Comparison of ENCODE assay signal across 31 cellular contexts in genomic region chr4:158236304-158237030, GRCh38. TPM values are rescaled to one million over a fixed set of nuclear protein-coding genes. Genes with fewer than 3 reads are reported as not detected.
DNase-seq lines count a peak whose midpoint lies in the region; ATAC-seq and TF ChIP-seq lines count a peak whose summit lies in the region.
"Had no signal": no experiment of that assay in that cellular context is flagged by ENCODE, and none has a peak within 500 bp of the region (broad histone marks: within the 10 kb centered on the region; RNA-seq: fewer than 3 reads in every experiment).

No MANE protein-coding gene starts in this region.

- no peak overlapping the region for H3K4me3 Mint-ChIP-seq in GM23338
- H3K4me3 Mint-ChIP-seq: activated CD8-positive, alpha-beta memory T cell treated with anti-CD3 and anti-CD28 coated beads, Interleukin-2, amount 10 ng/mL, durations not matched to agents 7 days and 5 days; mesothelial cell of epicardium; natural killer cell treated with Interleukin-12 subunit alpha and Interleukin-12 subunit beta and Interleukin-15 and Interleukin-18, amount 100 ng/mL, for 72 hours had no signal

- no peaks in the 10 kb centered on the region; the same call in 1 of the 2 replicates for H3K9me2 ChIP-seq in GM23338 (ENCODE audit: insufficient read depth)

- no peak overlapping the region for H3K27ac ChIP-seq in GM23338 (ENCODE audit: low read depth)
- peak overlapping the region; percentile 97 for H3K27ac ChIP-seq in cingulate gyrus (ENCODE audit: low read depth, low read length)
- H3K27ac ChIP-seq: BLaER1 treated with 17β-estradiol and CSF1 and Interleukin-3, amounts not matched to agents 10 nM and 100 nM; gastroesophageal sphincter; PC-9; skin epidermis; suprapubic skin; WERI-Rb-1 had no signal

- DNase-seq in GM23338 (ENCODE audit: low spot score), result no peak
- DNase-seq in left ventricle myocardium superior, result no peak
- DNase-seq in pons (ENCODE audit: low spot score), result peak; percentile 94
- no peak for DNase-seq in HuH-7 (ENCODE audit: low spot score)
- DNase-seq in KG1 (lab: John Stamatoyannopoulos, UW), result no peak
- DNase-seq in stimulated activated naive CD4-positive, alpha-beta T cell (lab: John Stamatoyannopoulos, UW), result no peak
- DNase-seq in DMS 273 treated with DMSO at 0.1 percent for 48 hours (lab: John Stamatoyannopoulos, UW), result no peak
- DNase-seq: ACHN; activated CD4-positive, alpha-beta T cell treated with anti-CD3 and anti-CD28 coated beads, Interleukin-2, amount 50 U/mL, for 1 hour; activated CD8-positive, alpha-beta memory T cell treated with anti-CD3 and anti-CD28 coated beads, Interleukin-2, amount 10 ng/mL, durations not matched to agents 7 days and 5 days; activated naive CD4-positive, alpha-beta T cell treated with anti-CD3 and anti-CD28 coated beads, Interleukin-2, amount 50 U/mL, for 16 hours; Caco-2; DMS79 treated with DMSO at 0.1 percent for 48 hours; effector memory CD4-positive, alpha-beta T cell; Kasumi-1; NCI-H510A treated with DMSO at 0.1 percent for 48 hours; NK-92 treated with Interleukin-12 subunit alpha and Interleukin-12 subunit beta, amount 100 ng/mL, for 24 hours; PC-9; SHP77 treated with DMSO at 0.1 percent for 48 hours; stimulated activated CD4-positive, alpha-beta T cell treated with anti-CD3 and anti-CD28 coated beads, Interleukin-1b, Interleukin-23, amount 100 ng/mL, for 48 hours; T-helper 9 cell; WERI-Rb-1 had no signal

- no peaks in the 10 kb centered on the region for H3F3A ChIP-seq in GM23338 (replicated peaks; ENCODE audit: low read depth)

- no peak overlapping the region for H3K27ac Mint-ChIP-seq in GM23338
- H3K27ac Mint-ChIP-seq: activated CD8-positive, alpha-beta memory T cell treated with anti-CD3 and anti-CD28 coated beads, Interleukin-2, amount 10 ng/mL, durations not matched to agents 7 days and 5 days; mesothelial cell of epicardium; natural killer cell treated with Interleukin-12 subunit alpha and Interleukin-12 subunit beta and Interleukin-15 and Interleukin-18, amount 100 ng/mL, for 72 hours; progenitor cell of endocrine pancreas had no signal

- ATAC-seq in GM23338 (no peak), left ventricle myocardium superior (peak; percentile 72)
- ATAC-seq: activated CD8-positive, alpha-beta memory T cell treated with anti-CD3 and anti-CD28 coated beads, Interleukin-2, amount 10 ng/mL, durations not matched to agents 7 days and 5 days; gastroesophageal sphincter; natural killer cell treated with Interleukin-12 subunit alpha and Interleukin-12 subunit beta and Interleukin-15 and Interleukin-18, amount 100 ng/mL, for 72 hours had no signal

- no peaks in the 10 kb centered on the region for H4K20me1 ChIP-seq in GM23338 (replicated peaks; ENCODE audit: insufficient read depth)
- H4K20me1 ChIP-seq: BLaER1 treated with 17β-estradiol and CSF1 and Interleukin-3, amounts not matched to agents 10 nM and 100 nM had no signal

- peaks cover 2% of the 10 kb centered on the region; the same call in 1 of the 3 replicates for H3K9me3 Mint-ChIP-seq in GM23338
- H3K9me3 Mint-ChIP-seq: natural killer cell treated with Interleukin-12 subunit alpha and Interleukin-12 subunit beta and Interleukin-15 and Interleukin-18, amount 100 ng/mL, for 72 hours had no signal

- H3K4me3 ChIP-seq in GM23338, result no peak overlapping the region
- H3K4me3 ChIP-seq: BLaER1 treated with 17β-estradiol and CSF1 and Interleukin-3, amounts not matched to agents 10 nM and 100 nM; gastroesophageal sphincter; PC-9; skin epidermis; suprapubic skin had no signal

- no peaks in the 10 kb centered on the region for H3K79me2 ChIP-seq in GM23338 (replicated peaks; ENCODE audit: insufficient read depth)

- H3K4me1 Mint-ChIP-seq in GM23338, result no peaks in the 10 kb centered on the region
- H3K4me1 Mint-ChIP-seq: activated CD8-positive, alpha-beta memory T cell treated with anti-CD3 and anti-CD28 coated beads, Interleukin-2, amount 10 ng/mL, durations not matched to agents 7 days and 5 days; mesothelial cell of epicardium had no signal

- TF ChIP-seq CTCF in GM23338 (conservative IDR thresholded peaks at IDR 0.05; ENCODE audit: low read depth in 2 of 2), result no peak

- H2AFZ ChIP-seq in GM23338, result peak overlapping the region; percentile 34; the same call in 1 of the 2 replicates
- H2AFZ ChIP-seq: PC-9 had no signal

- intact Hi-C loops in left ventricle myocardium superior (cut with micrococcal nuclease), result no loop called here

- no peaks in the 10 kb centered on the region for H3K27me3 Mint-ChIP-seq in GM23338 (ENCODE audit: insufficient read depth, low read depth, poor library complexity)
- H3K27me3 Mint-ChIP-seq: natural killer cell treated with Interleukin-12 subunit alpha and Interleukin-12 subunit beta and Interleukin-15 and Interleukin-18, amount 100 ng/mL, for 72 hours; progenitor cell of endocrine pancreas had no signal

- 0 out of 2 replicates have a peak, but pooled peaks cover 3% of the 10 kb centered on the region for H3K36me3 ChIP-seq in GM23338 (ENCODE audit: insufficient read depth)
- H3K36me3 ChIP-seq: gastroesophageal sphincter, WERI-Rb-1 had no signal

- H3K4me1 ChIP-seq in GM23338 (ENCODE audit: insufficient read depth), result no peaks in the 10 kb centered on the region
- H3K4me1 ChIP-seq: Caco-2, gastroesophageal sphincter, suprapubic skin had no signal

- no peaks in the 10 kb centered on the region for H3K36me3 Mint-ChIP-seq in GM23338 (ENCODE audit: low read depth)
- H3K36me3 Mint-ChIP-seq: activated CD8-positive, alpha-beta memory T cell treated with anti-CD3 and anti-CD28 coated beads, Interleukin-2, amount 10 ng/mL, durations not matched to agents 7 days and 5 days; natural killer cell treated with Interleukin-12 subunit alpha and Interleukin-12 subunit beta and Interleukin-15 and Interleukin-18, amount 100 ng/mL, for 72 hours had no signal

- H3K4me2 ChIP-seq in GM23338, result no peak overlapping the region
- H3K4me2 ChIP-seq: BLaER1 treated with 17β-estradiol and CSF1 and Interleukin-3, amounts not matched to agents 10 nM and 100 nM; PC-9 had no signal

- no peaks in the 10 kb centered on the region for H3K27me3 ChIP-seq in GM23338 (ENCODE audit: insufficient read depth)
- H3K27me3 ChIP-seq: ascending aorta; BLaER1 treated with 17β-estradiol and CSF1 and Interleukin-3, amounts not matched to agents 10 nM and 100 nM; gastroesophageal sphincter; suprapubic skin had no signal

TF ChIP-seq in GM23338, 12 proteins besides CTCF, POLR2A, EP300 and RAD21 (continues in another document):
- no peak for TF ChIP-seq ZNF114 (CRISPR knock-in tag; IDR thresholded peaks at IDR 0.05)
- no peak for TF ChIP-seq JUNB (IDR thresholded peaks at IDR 0.05; ENCODE audit: unreplicated experiment)
- TF ChIP-seq EZH2phosphoT487 (IDR thresholded peaks at IDR 0.05; ENCODE audit: unreplicated experiment), result no peak
- TF ChIP-seq REST (IDR thresholded peaks at IDR 0.05; ENCODE audit: unreplicated experiment), result no peak
- TF ChIP-seq POLR2AphosphoS5 (IDR thresholded peaks at IDR 0.05; ENCODE audit: low read depth), result no peak

RNA-seq across cellular contexts. Expression of gene TMEM144, which starts 26.2 kb away (rescaled TPM):
- total RNA-seq in GM23338 (2014; rRNA removed; shearing (Covaris generic)), result 1.7 and 2.8 TPM in 2 replicates
- polyA plus RNA-seq in GM23338 (2016; fragmentation: Nextera tagmentation; extraction: Ambion mirVana), result 0.75 and 1.3 TPM in 2 replicates
- total RNA-seq in left ventricle myocardium superior, result 13.4 TPM
- total RNA-seq: activated CD8-positive, alpha-beta memory T cell treated with anti-CD3 and anti-CD28 coated beads, Interleukin-2, amount 10 ng/mL, durations not matched to agents 7 days and 5 days had no signal
